ENCODE assay signal across 9 cellular contexts in the genomic region with DNA sequence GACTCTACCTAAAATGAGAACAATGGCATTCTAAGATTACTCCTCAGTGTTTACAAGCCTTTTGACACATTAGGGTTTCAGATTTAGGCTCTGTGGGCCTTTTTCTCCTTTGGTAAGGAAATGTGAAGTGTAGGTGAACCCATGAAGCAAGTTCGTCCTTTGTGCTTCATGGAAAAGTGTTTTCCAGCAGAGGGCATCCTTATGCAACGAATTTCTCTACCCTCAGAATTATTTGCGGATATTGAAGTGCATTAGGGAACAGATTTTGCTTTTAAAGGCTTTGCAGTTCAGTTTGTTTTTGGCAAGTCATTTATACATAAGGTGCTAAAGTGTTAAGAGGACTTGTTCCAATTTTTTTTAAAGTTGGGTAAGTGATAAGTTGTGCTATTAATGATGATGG. TPM values are rescaled to one million over a fixed set of nuclear protein-coding genes. Genes with fewer than 3 reads are reported as not detected.
DNase-seq lines count a peak whose midpoint lies in the region; ATAC-seq, FAIRE-seq and TF ChIP-seq lines count a peak whose summit lies in the region.
"Had no signal": no experiment of that assay in that cellular context is flagged by ENCODE, and none has a peak within 500 bp of the region (broad histone marks: within the 10 kb centered on the region; RNA-seq: fewer than 3 reads in every experiment).

No MANE protein-coding gene starts in this region.

- 15% methylated on average over 3 of the region's 3 CpGs; no CpG with 5 or more reads in 1 of the 2 experiments for WGBS in endodermal cell (ENCODE audit: insufficient coverage in 1 of 2, insufficient read length in 1 of 2), 2 experiments
- WGBS in small intestine, 3 donors = 4 to 10% (median 6%) methylated on average over 3 of the region's 3 CpGs

- H3K36me3 ChIP-seq in endodermal cell (ENCODE audit: control insufficient read depth, insufficient read depth, low read length) (no peaks in the 10 kb centered on the region), small intestine (ENCODE audit: control insufficient read depth in 2 of 2, insufficient read depth in 2 of 2, low read length in 2 of 2) (no peaks in the 10 kb centered on the region)

- TF ChIP-seq CTCF in endodermal cell (conservative IDR thresholded peaks at IDR 0.05) = peak; percentile 75

- H3K4me3 ChIP-seq in endodermal cell (ENCODE audit: low read length) (no peak overlapping the region), small intestine (ENCODE audit: low read depth in 1 of 2, low read length in 2 of 2) (no peak overlapping the region)

- H3K4me3 Mint-ChIP-seq in endodermal cell = no peak overlapping the region
- no peak overlapping the region for H3K4me3 Mint-ChIP-seq in activated naive CD8-positive, alpha-beta T cell treated with anti-CD3 and anti-CD28 coated beads for 36 hours
- H3K4me3 Mint-ChIP-seq in activated CD8-positive, alpha-beta memory T cell treated with anti-CD3 and anti-CD28 coated beads, Interleukin-2, amount 10 ng/mL, durations not matched to agents 7 days and 5 days = no peak overlapping the region

- DNase-seq in SIG-M5 treated with dmso at 0.1 percent for 504 hours (lab: John Stamatoyannopoulos, UW; ENCODE audit: unreplicated experiment) = peak; percentile 30
- DNase-seq in SIG-M5 (lab: John Stamatoyannopoulos, UW) = no peak
- peak; percentile 41 to 77 for DNase-seq in NCI-H524 (lab: John Stamatoyannopoulos, UW)
- DNase-seq in endodermal cell = no peak
- peak; percentile 47 for DNase-seq in small intestine
- no peak for DNase-seq in activated naive CD8-positive, alpha-beta T cell treated with anti-CD3 and anti-CD28 coated beads for 36 hours
- DNase-seq in activated CD8-positive, alpha-beta memory T cell treated with anti-CD3 and anti-CD28 coated beads, Interleukin-2, amount 10 ng/mL, durations not matched to agents 7 days and 5 days = no peak
- no peak for DNase-seq in stimulated activated CD4-positive, alpha-beta T cell treated with anti-CD3 and anti-CD28 coated beads, Interleukin-1b, Interleukin-23, amount 100 ng/mL, for 48 hours

- H3K9me3 ChIP-seq in endodermal cell (ENCODE audit: control insufficient read depth, low read length) = no peaks in the 10 kb centered on the region
- no peaks in the 10 kb centered on the region for H3K9me3 ChIP-seq in small intestine (ENCODE audit: control insufficient read depth, low read depth)

- no peak for FAIRE-seq in small intestine (lab: Jason Lieb, UNC)
- FAIRE-seq: G401.6 had no signal

- no peak for ATAC-seq in activated CD8-positive, alpha-beta memory T cell treated with anti-CD3 and anti-CD28 coated beads, Interleukin-2, amount 10 ng/mL, durations not matched to agents 7 days and 5 days

- CTCF ChIA-PET in activated CD8-positive, alpha-beta memory T cell treated with anti-CD3 and anti-CD28 coated beads, Interleukin-2, amount 10 ng/mL, durations not matched to agents 7 days and 5 days (lab: Charles Lee) = no interaction called here

- no peaks in the 10 kb centered on the region for H3K4me1 ChIP-seq in endodermal cell (ENCODE audit: control insufficient read depth, insufficient read depth, low read length)
- no peaks in the 10 kb centered on the region for H3K4me1 ChIP-seq in small intestine (ENCODE audit: control insufficient read depth in 2 of 2, insufficient read depth in 1 of 2, low read depth in 1 of 2, low read length in 1 of 2)

- H3K27ac Mint-ChIP-seq in endodermal cell = no peak overlapping the region
- no peak overlapping the region for H3K27ac Mint-ChIP-seq in activated naive CD8-positive, alpha-beta T cell treated with anti-CD3 and anti-CD28 coated beads for 36 hours
- no peak overlapping the region for H3K27ac Mint-ChIP-seq in activated CD8-positive, alpha-beta memory T cell treated with anti-CD3 and anti-CD28 coated beads, Interleukin-2, amount 10 ng/mL, durations not matched to agents 7 days and 5 days

- H3K36me3 Mint-ChIP-seq in endodermal cell (ENCODE audit: low read depth) = no peaks in the 10 kb centered on the region
- H3K36me3 Mint-ChIP-seq in activated naive CD8-positive, alpha-beta T cell treated with anti-CD3 and anti-CD28 coated beads for 36 hours = no peaks in the 10 kb centered on the region
- H3K36me3 Mint-ChIP-seq in activated CD8-positive, alpha-beta memory T cell treated with anti-CD3 and anti-CD28 coated beads, Interleukin-2, amount 10 ng/mL, durations not matched to agents 7 days and 5 days = no peaks in the 10 kb centered on the region

- no peak overlapping the region for H3K27ac ChIP-seq in endodermal cell (ENCODE audit: low read depth, low read length)
- H3K27ac ChIP-seq in small intestine (ENCODE audit: low read depth in 1 of 2, low read length in 1 of 2) = no peak overlapping the region

- H3K9me3 Mint-ChIP-seq in endodermal cell = peaks cover 4% of the 10 kb centered on the region
- no peaks in the 10 kb centered on the region for H3K9me3 Mint-ChIP-seq in activated naive CD8-positive, alpha-beta T cell treated with anti-CD3 and anti-CD28 coated beads for 36 hours
- no peaks in the 10 kb centered on the region for H3K9me3 Mint-ChIP-seq in activated CD8-positive, alpha-beta memory T cell treated with anti-CD3 and anti-CD28 coated beads, Interleukin-2, amount 10 ng/mL, durations not matched to agents 7 days and 5 days (ENCODE audit: low read depth)

- H3K27me3 Mint-ChIP-seq in endodermal cell (ENCODE audit: insufficient read depth) = no peaks in the 10 kb centered on the region
- H3K27me3 Mint-ChIP-seq in activated naive CD8-positive, alpha-beta T cell treated with anti-CD3 and anti-CD28 coated beads for 36 hours = no peaks in the 10 kb centered on the region
- H3K27me3 Mint-ChIP-seq in activated CD8-positive, alpha-beta memory T cell treated with anti-CD3 and anti-CD28 coated beads, Interleukin-2, amount 10 ng/mL, durations not matched to agents 7 days and 5 days = no peaks in the 10 kb centered on the region

- H3K4me1 Mint-ChIP-seq in endodermal cell = peaks cover 2% of the 10 kb centered on the region
- no peaks in the 10 kb centered on the region for H3K4me1 Mint-ChIP-seq in activated naive CD8-positive, alpha-beta T cell treated with anti-CD3 and anti-CD28 coated beads for 36 hours
- H3K4me1 Mint-ChIP-seq in activated CD8-positive, alpha-beta memory T cell treated with anti-CD3 and anti-CD28 coated beads, Interleukin-2, amount 10 ng/mL, durations not matched to agents 7 days and 5 days = no peaks in the 10 kb centered on the region

- no peak overlapping the region for H3K9ac ChIP-seq in endodermal cell (ENCODE audit: extremely low read depth, low read length, poor library complexity, severe bottlenecking)

- no peaks in the 10 kb centered on the region for H3K27me3 ChIP-seq in endodermal cell (ENCODE audit: control insufficient read depth, insufficient read depth, low read length, poor library complexity, severe bottlenecking)
- H3K27me3 ChIP-seq in small intestine (ENCODE audit: control insufficient read depth in 2 of 2, insufficient read depth in 2 of 2, low read length in 2 of 2) = no peaks in the 10 kb centered on the region

RNA-seq across cellular contexts. Expression of gene FERMT1, which starts 55.7 kb away (rescaled TPM):
- 1 to 10 TPM; 3.5 to 4.1 TPM for total RNA-seq in endodermal cell
- 0.93 TPM for polyA plus RNA-seq in endodermal cell (2013, experiment 1 of 2)
- 1.0 TPM for polyA plus RNA-seq in endodermal cell (2013, experiment 2 of 2)
- 10 to 100 TPM in 1 of 3 donors, 1 to 10 TPM in 2; 3.2 to 25.2 (median 7.4) TPM for polyA plus RNA-seq in small intestine
- total RNA-seq in activated naive CD8-positive, alpha-beta T cell treated with anti-CD3 and anti-CD28 coated beads for 36 hours = under 1 TPM; 0.32 to 0.52 TPM
- under 1 TPM; 0.06 to 0.47 TPM for total RNA-seq in activated CD8-positive, alpha-beta memory T cell treated with anti-CD3 and anti-CD28 coated beads, Interleukin-2, amount 10 ng/mL, durations not matched to agents 7 days and 5 days

Comparison
In these comparisons a context has a peak if more than half of its experiments do, and no peak if none do; other contexts are left out.
1. DNase-seq: peak in SIG-M5 treated with dmso at 0.1 percent for 504 hours (single experiment), NCI-H524 (2 of 2) and small intestine (single experiment); none in SIG-M5 (single experiment), endodermal cell (single experiment), activated naive CD8-positive, alpha-beta T cell treated with anti-CD3 and anti-CD28 coated beads for 36 hours (single experiment), activated CD8-positive, alpha-beta memory T cell treated with anti-CD3 and anti-CD28 coated beads, Interleukin-2, amount 10 ng/mL, durations not matched to agents 7 days and 5 days (single experiment) and stimulated activated CD4-positive, alpha-beta T cell treated with anti-CD3 and anti-CD28 coated beads, Interleukin-1b, Interleukin-23, amount 100 ng/mL, for 48 hours (single experiment).